ENCODE assay signal across 8 cellular contexts in genomic region chr3:41198950-41199865, GRCh38. TPM values are rescaled to one million over a fixed set of nuclear protein-coding genes. Genes with fewer than 3 reads are reported as not detected.
DNase-seq lines count a peak whose midpoint lies in the region; ATAC-seq and TF ChIP-seq lines count a peak whose summit lies in the region.

CTNNB1 (plus strand) TSS chr3:41199505; CDS start chr3:41224069, 24,564 bp downstream.

- H3K4me1 ChIP-seq in left ventricle myocardium inferior: peaks cover 58% of the 10 kb centered on the region
- H3K4me1 ChIP-seq in prostate gland (replicated peaks): no peaks in the 10 kb centered on the region
- H3K4me1 ChIP-seq in urinary bladder (ENCODE audit: insufficient read depth): no peaks in the 10 kb centered on the region

- ATAC-seq in HG02623 (IDR thresholded peaks at IDR 0.05; ENCODE audit: unreplicated experiment): peak; percentile 68

- DNase-seq in NCI-H1105 (lab: John Stamatoyannopoulos, UW) (peak; percentile 83), amniotic stem cell (lab: John Stamatoyannopoulos, UW) (peak; percentile 85), left ventricle myocardium inferior (peak; percentile 94), prostate gland (ENCODE audit: low spot score) (peak; percentile 94)

- intact Hi-C loops in T-helper 1 cell treated with Interleukin-12 subunit alpha and Interleukin-12 subunit beta and Interleukin-4 antibody, amounts not matched to agents 30 ng/mL and 1 ng/mL, for 36 hours (cut with micrococcal nuclease): loop anchor here (1.0 to 10.0 kb wide), 8 partner anchors 11 to 1790 kb away; partner anchors contain the start of genes EIF1B, RPL14 and ULK4
- intact Hi-C loops in left ventricle myocardium inferior (cut with micrococcal nuclease): no loop called here
- intact Hi-C loops in prostate gland (cut with DNase I): loop anchor here (5.0 to 10.0 kb wide), 2 partner anchors 484 to 617 kb away; no protein-coding TSS in a partner anchor

- H3K9me3 ChIP-seq in left ventricle myocardium inferior (replicated peaks) (no peaks in the 10 kb centered on the region), prostate gland (no peaks in the 10 kb centered on the region)

- peak; percentile 90 for TF ChIP-seq POLR2A in prostate gland (IDR thresholded peaks at IDR 0.05)

- peak within 1 kb of the TSS; percentile 95 for H3K27ac ChIP-seq in left ventricle myocardium inferior (replicated peaks)
- H3K27ac ChIP-seq in prostate gland: peak within 1 kb of the TSS; percentile 97 to 99
- peak within 1 kb of the TSS; percentile 99 for H3K27ac ChIP-seq in urinary bladder (ENCODE audit: low read depth)

- H3K36me3 ChIP-seq in left ventricle myocardium inferior (no peaks in the 10 kb centered on the region), prostate gland (no peaks in the 10 kb centered on the region), urinary bladder (ENCODE audit: insufficient read depth) (no peaks in the 10 kb centered on the region)

- H3K27me3 ChIP-seq in left ventricle myocardium inferior (ENCODE audit: low read depth) (no peaks in the 10 kb centered on the region), prostate gland (replicated peaks; ENCODE audit: insufficient read depth) (no peaks in the 10 kb centered on the region)

- TF ChIP-seq CTCF in GM12873 (IDR thresholded peaks at IDR 0.05; ENCODE audit: insufficient read depth, low read depth, low read length, missing control alignments) (peak; percentile 13), left ventricle myocardium inferior (IDR thresholded peaks at IDR 0.05; ENCODE audit: borderline replicate concordance) (peak; percentile 33), prostate gland (IDR thresholded peaks at IDR 0.05) (peak in 3 of 4 experiments; percentile 14 to 49 (median 30))

- WGBS in prostate gland: 0% methylated on average over 55 of the region's 112 CpGs
- WGBS in urinary bladder: under 1% methylated on average over 112 of the region's 112 CpGs

- H3K4me3 ChIP-seq in left ventricle myocardium inferior: peak within 1 kb of the TSS; percentile 84
- H3K4me3 ChIP-seq in prostate gland: peak within 1 kb of the TSS; percentile 90 to 96
- H3K4me3 ChIP-seq in urinary bladder (ENCODE audit: low read depth, low read length): peak within 1 kb of the TSS; percentile 98

RNA-seq across cellular contexts. Expression of gene CTNNB1, which starts in this region (rescaled TPM):
- total RNA-seq in T-helper 1 cell treated with Interleukin-12 subunit alpha and Interleukin-12 subunit beta and Interleukin-4 antibody, amounts not matched to agents 30 ng/mL and 1 ng/mL, for 36 hours: 115 and 123 TPM in 2 replicates
- total RNA-seq in left ventricle myocardium inferior: 164 TPM
- 100 to 1,000 TPM; 405 to 467 TPM for total RNA-seq in prostate gland
- 664 TPM for total RNA-seq in urinary bladder
- polyA plus RNA-seq in urinary bladder: 230 TPM

Comparison
In these comparisons a context has a peak if more than half of its experiments do, and no peak if none do; other contexts are left out.
1. Peak in every context shown above with its lines: DNase-seq, ATAC-seq, H3K4me3 ChIP-seq and H3K27ac ChIP-seq.